In the genomic region with DNA sequence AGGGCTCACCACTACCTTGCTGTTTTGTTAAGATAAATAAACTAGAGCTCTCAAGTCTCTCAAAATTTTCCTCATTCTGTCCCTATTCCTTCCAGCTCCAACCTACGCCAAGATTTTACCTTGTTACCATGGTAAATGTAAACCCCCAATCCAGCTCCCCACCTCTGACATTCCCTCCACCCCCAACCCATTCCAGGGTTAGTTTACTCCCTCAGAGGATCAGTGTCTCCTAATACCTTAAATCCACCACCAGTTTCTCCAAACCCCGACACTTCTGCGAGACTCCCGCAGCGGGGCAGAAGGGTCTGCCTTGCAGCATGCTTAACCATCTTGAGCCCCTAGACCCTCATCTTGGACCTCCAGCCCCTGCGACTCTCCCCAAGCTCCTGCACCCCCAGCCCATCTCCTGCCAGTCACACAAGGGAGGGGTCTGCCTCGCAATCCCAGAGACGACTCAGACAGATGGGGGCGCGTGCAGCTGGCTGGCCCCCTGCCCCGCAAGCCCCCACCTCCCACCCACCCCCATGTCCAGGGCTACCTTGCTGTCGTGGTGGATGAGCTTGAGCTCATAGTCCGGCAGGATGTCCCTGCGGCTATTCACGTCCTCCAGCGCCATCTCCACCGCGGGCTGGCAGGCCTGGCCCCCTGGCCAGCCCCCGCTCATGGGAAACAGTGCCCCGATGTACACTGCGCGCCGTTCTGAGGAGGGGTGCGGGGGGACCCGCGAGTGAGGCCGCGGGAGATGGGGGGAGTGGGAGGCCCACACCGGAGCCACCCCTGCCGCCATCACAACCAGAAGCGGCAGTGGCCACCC, we compare ENCODE assay signal across 9 cellular contexts. TPM values are rescaled to one million over a fixed set of nuclear protein-coding genes. Genes with fewer than 3 reads are reported as not detected.
DNase-seq lines count a peak whose midpoint lies in the region; ATAC-seq, FAIRE-seq and TF ChIP-seq lines count a peak whose summit lies in the region.
"Had no signal": no experiment of that assay in that cellular context is flagged by ENCODE, and none has a peak within 500 bp of the region (broad histone marks: within the 10 kb centered on the region; RNA-seq: fewer than 3 reads in every experiment).

No MANE protein-coding gene starts in this region.

- H3K9ac ChIP-seq in liver (ENCODE audit: low read depth in 1 of 2, low read length in 2 of 2): no peak overlapping the region
- H3K9ac ChIP-seq in HepG2 (ENCODE audit: insufficient read depth, low read depth, low read length): no peak overlapping the region

- H4K20me1 ChIP-seq in HepG2 (ENCODE audit: insufficient read depth, low read length): no peaks in the 10 kb centered on the region; the same call in 1 of the 2 replicates

- no peaks in the 10 kb centered on the region for H3K36me3 ChIP-seq in liver (ENCODE audit: control insufficient read depth in 4 of 4, insufficient read depth in 3 of 4, low read depth in 1 of 4, low read length in 3 of 4)
- H3K36me3 ChIP-seq in HepG2 (replicated peaks in 1 of 2; ENCODE audit: control insufficient read depth in 1 of 2, insufficient read depth in 2 of 2, low read length in 2 of 2): no peaks in the 10 kb centered on the region
- peaks cover 4% of the 10 kb centered on the region for H3K36me3 ChIP-seq in effector memory CD4-positive, alpha-beta T cell (ENCODE audit: control insufficient read depth, insufficient read depth, low read length)
- H3K36me3 ChIP-seq in naive thymus-derived CD4-positive, alpha-beta T cell (ENCODE audit: control insufficient read depth in 2 of 3, insufficient read depth in 3 of 3, low read length in 3 of 3): peaks cover 0 to 12% (median 0%) of the 10 kb centered on the region in 3 experiments

- in situ Hi-C loops in HepG2 (cut with HindIII; ENCODE audit: extremely low pct_ligation_motif_present, low pct_unique_long_range_greater_than_20kb): no loop called here

- H3K4me3 ChIP-seq in liver (ENCODE audit: low read depth in 1 of 3, low read length in 3 of 3): peak overlapping the region in 2 of 3 donors; percentile 33 to 43
- no peak overlapping the region for H3K4me3 ChIP-seq in HepG2 (replicated peaks in 1 of 3; ENCODE audit: insufficient read depth in 1 of 3, low read depth in 2 of 3, low read length in 3 of 3)
- H3K4me3 ChIP-seq in effector memory CD4-positive, alpha-beta T cell (ENCODE audit: insufficient read depth, low read depth, low read length, poor library complexity, severe bottlenecking): peak overlapping the region; percentile 70
- H3K4me3 ChIP-seq in naive thymus-derived CD4-positive, alpha-beta T cell (ENCODE audit: low read length): peak overlapping the region; percentile 39

- no peaks in the 10 kb centered on the region for H3K79me2 ChIP-seq in HepG2 (ENCODE audit: insufficient read depth, low read length)

- CTCF ChIA-PET in HepG2 (lab: Yijun Ruan, JAX; ENCODE audit: low intra/inter-chr PET ratio, low total read pairs): no interaction called here
- CTCF ChIA-PET in naive thymus-derived CD4-positive, alpha-beta T cell (lab: Charles Lee): interaction anchor here (1.1 to 6.4 kb wide), 2 partner anchors 15 to 23 kb away, joined by 3 to 25 read pairs; no protein-coding TSS in a partner anchor

- DNase-seq in HepG2 (ENCODE audit: low spot score): no peak
- no peak for DNase-seq in effector memory CD4-positive, alpha-beta T cell
- DNase-seq in naive thymus-derived CD4-positive, alpha-beta T cell: peak in 2 of 9 donors; percentile 13
- DNase-seq in effector CD8-positive, alpha-beta T cell (lab: John Stamatoyannopoulos, UW): no peak

- TF ChIP-seq CTCF in liver (IDR thresholded peaks at IDR 0.05; ENCODE audit: low read depth, low read length, missing input control) (no peak), HepG2 (CRISPR knock-in tag; IDR thresholded peaks at IDR 0.05) (no peak)

- H2AFZ ChIP-seq in HepG2 (ENCODE audit: low read length): no peak overlapping the region

- ATAC-seq in HepG2 (no peak), GM21737 (IDR thresholded peaks at IDR 0.05; ENCODE audit: unreplicated experiment) (no peak), HG02840 (IDR thresholded peaks at IDR 0.05; ENCODE audit: low FRiP score, unreplicated experiment) (no peak), GM21447 (IDR thresholded peaks at IDR 0.05; ENCODE audit: unreplicated experiment) (no peak)
- no peak for ATAC-seq in naive thymus-derived CD4-positive, alpha-beta T cell

- no TSS peak for BruUV-seq in HepG2 (replicated peaks; lab: Mats Ljungman, UMichigan)

- H3K4me2 ChIP-seq in HepG2 (ENCODE audit: low read depth, low read length): no peak overlapping the region

- peak overlapping the region in 8 of 9 donors; percentile 35 to 89 (median 66) for H3K27ac Mint-ChIP-seq in naive thymus-derived CD4-positive, alpha-beta T cell

- WGBS in liver: 15% methylated on average over 31 of the region's 31 CpGs
- 37% methylated on average over 28 of the region's 31 CpGs for WGBS in HepG2 (ENCODE audit: low lambda C conversion rate)

- H3K9me3 ChIP-seq in liver (ENCODE audit: control insufficient read depth in 4 of 4, low read length in 3 of 4) (no peaks in the 10 kb centered on the region), HepG2 (ENCODE audit: low read length) (no peaks in the 10 kb centered on the region)
- H3K9me3 ChIP-seq in effector memory CD4-positive, alpha-beta T cell (ENCODE audit: control insufficient read depth, low read length): no peaks in the 10 kb centered on the region
- H3K9me3 ChIP-seq in naive thymus-derived CD4-positive, alpha-beta T cell (ENCODE audit: control insufficient read depth in 2 of 3, low read length in 3 of 3): no peaks in the 10 kb centered on the region

- H3K36me3 Mint-ChIP-seq in naive thymus-derived CD4-positive, alpha-beta T cell: peaks cover 0 to 14% (median 9%) of the 10 kb centered on the region in 5 donors

- H3K4me1 ChIP-seq in liver (ENCODE audit: control insufficient read depth in 4 of 4, insufficient read depth in 4 of 4, low read length in 3 of 4) (peaks cover 3 to 14% (median 9%) of the 10 kb centered on the region in 4 donors), HepG2 (ENCODE audit: insufficient read depth, low read length) (peaks cover 18% of the 10 kb centered on the region)
- H3K4me1 ChIP-seq in effector memory CD4-positive, alpha-beta T cell (ENCODE audit: control insufficient read depth, insufficient read depth, low read length, poor library complexity, severe bottlenecking): peaks cover 26% of the 10 kb centered on the region
- peaks cover 18 to 23% of the 10 kb centered on the region in 2 donors for H3K4me1 ChIP-seq in naive thymus-derived CD4-positive, alpha-beta T cell (ENCODE audit: control insufficient read depth in 2 of 2, insufficient read depth in 2 of 2, low read length in 2 of 2)

- TF ChIP-seq EP300 in HepG2 (IDR thresholded peaks at IDR 0.05; ENCODE audit: low read depth in 2 of 2, low read length in 2 of 2) (no peak), HepG2 (CRISPR knock-in tag; IDR thresholded peaks at IDR 0.05; ENCODE audit: borderline replicate concordance) (no peak)

- H3K27me3 Mint-ChIP-seq in naive thymus-derived CD4-positive, alpha-beta T cell: peaks cover 0 to 55% (median 0%) of the 10 kb centered on the region in 5 donors

- intact Hi-C loops in HepG2 (cut with micrococcal nuclease; ENCODE audit: unreplicated experiment): no loop called here
- intact Hi-C loops in naive thymus-derived CD4-positive, alpha-beta T cell (cut with micrococcal nuclease): no loop called here

- TF ChIP-seq RAD21 in liver (IDR thresholded peaks at IDR 0.05) (no peak), HepG2 (CRISPR knock-in tag; IDR thresholded peaks at IDR 0.05) (no peak)

- H3K4me3 Mint-ChIP-seq in naive thymus-derived CD4-positive, alpha-beta T cell: peak overlapping the region; percentile 46 to 96 (median 76)

- H3K27ac ChIP-seq in liver (ENCODE audit: low read depth in 1 of 2, low read length in 2 of 2): peak overlapping the region; percentile 12 to 25
- H3K27ac ChIP-seq in HepG2 (ENCODE audit: extremely low read length, insufficient read depth, low read length): no peak overlapping the region
- H3K27ac ChIP-seq in effector memory CD4-positive, alpha-beta T cell (ENCODE audit: insufficient read depth, low read length, poor library complexity, severe bottlenecking): peak overlapping the region; percentile 66
- H3K27ac ChIP-seq in naive thymus-derived CD4-positive, alpha-beta T cell (ENCODE audit: low read depth, low read length): peak overlapping the region; percentile 66

- no peak for FAIRE-seq in HepG2 (lab: Jason Lieb, UNC)

- no peak for TF ChIP-seq POLR2A in HepG2 (IDR thresholded peaks at IDR 0.05; ENCODE audit: insufficient read depth in 1 of 2, low read depth in 2 of 2, low read length in 2 of 2)

- POLR2A ChIA-PET in HepG2 (lab: Yijun Ruan, JAX): no interaction called here
- POLR2A ChIA-PET in naive thymus-derived CD4-positive, alpha-beta T cell (lab: Charles Lee): interaction anchor here (1.2 to 4.9 kb wide), 3 partner anchors 14 to 27 kb away, joined by 3 to 20 read pairs (median 3); no protein-coding TSS in a partner anchor

- peaks cover 33 to 51% (median 44%) of the 10 kb centered on the region in 7 donors for H3K4me1 Mint-ChIP-seq in naive thymus-derived CD4-positive, alpha-beta T cell

- peaks cover 0 to 2% (median 0%) of the 10 kb centered on the region in 11 donors for H3K9me3 Mint-ChIP-seq in naive thymus-derived CD4-positive, alpha-beta T cell

- H3K27me3 ChIP-seq in liver (ENCODE audit: control insufficient read depth in 4 of 4, insufficient read depth in 4 of 4, low read length in 3 of 4) (peaks cover 0 to 22% (median 0%) of the 10 kb centered on the region in 4 donors), HepG2 (ENCODE audit: control insufficient read depth in 1 of 2, insufficient read depth in 2 of 2, low read length in 2 of 2) (peaks cover 10 to 69% of the 10 kb centered on the region in 2 experiments; a peak in 4 of 5 replicates)
- no peaks in the 10 kb centered on the region for H3K27me3 ChIP-seq in effector memory CD4-positive, alpha-beta T cell (replicated peaks; ENCODE audit: control insufficient read depth, insufficient read depth, low read length, poor library complexity, severe bottlenecking)
- no peaks in the 10 kb centered on the region for H3K27me3 ChIP-seq in naive thymus-derived CD4-positive, alpha-beta T cell (ENCODE audit: control insufficient read depth in 2 of 2, insufficient read depth in 2 of 2, low read length in 2 of 2)

RNA-seq across cellular contexts. Expression of a gene that starts 5.8 kb away (rescaled TPM):
- 1 to 10 TPM; 1.4 to 4.7 TPM for total RNA-seq in liver
- 1 to 10 TPM; 1.1 to 1.3 TPM for polyA plus RNA-seq in liver
- 0.07 TPM in 1 of 2 replicates, not detected in the other for total RNA-seq in HepG2 (2016; rRNA removed; fragmentation: Illumina TruSeq; extraction: Trizol)
- total RNA-seq in HepG2 (2016; cell fraction: cytosol; rRNA removed; fragmentation: Illumina TruSeq; extraction: Trizol; ENCODE audit: low read depth): not detected in 2 replicates
- not detected in 2 replicates for total RNA-seq in HepG2 (2016; cell fraction: insoluble cytoplasmic fraction; rRNA removed; fragmentation: Illumina TruSeq; extraction: Trizol)
- total RNA-seq in HepG2 (2016; cell fraction: membrane; rRNA removed; fragmentation: Illumina TruSeq; extraction: Trizol): not detected in 2 replicates
- 0.16 TPM in 1 of 2 replicates, not detected in the other for total RNA-seq in HepG2 (2016; cell fraction: nucleus; rRNA removed; fragmentation: Illumina TruSeq; extraction: Trizol)
- polyA plus RNA-seq in HepG2 (2011; rRNA removed): 0.37 and 0.38 TPM in 2 replicates
- polyA plus RNA-seq in HepG2 (2011; cell fraction: cytosol; rRNA removed): 0.15 and 0.18 TPM in 2 replicates
- 3.0 and 3.5 TPM in 2 replicates for polyA plus RNA-seq in HepG2 (2011; cell fraction: nucleus; rRNA removed)
- 0.39 and 0.40 TPM in 2 replicates for polyA plus RNA-seq in HepG2 (2012)
- polyA plus RNA-seq in HepG2 (2016; cell fraction: cytosol; fragmentation: Illumina TruSeq; extraction: Trizol; ENCODE audit: low read depth): not detected in 2 replicates
- polyA plus RNA-seq in HepG2 (2016; cell fraction: insoluble cytoplasmic fraction; fragmentation: Illumina TruSeq; extraction: Trizol; ENCODE audit: low read depth): not detected in 2 replicates
- not detected in 2 replicates for polyA plus RNA-seq in HepG2 (2016; cell fraction: membrane; fragmentation: Illumina TruSeq; extraction: Trizol; ENCODE audit: low read depth)
- 0.83 and 1.1 TPM in 2 replicates for polyA plus RNA-seq in HepG2 (2016; cell fraction: nucleus; fragmentation: Illumina TruSeq; extraction: Trizol; ENCODE audit: insufficient read depth, low read depth)
- polyA minus RNA-seq in HepG2 (2011; rRNA and poly(A)+ RNA removed; ENCODE audit: low replicate concordance): 0.72 and 11.2 TPM in 2 replicates
- not detected in 2 replicates for polyA minus RNA-seq in HepG2 (2011; cell fraction: cytosol; rRNA and poly(A)+ RNA removed)
- 0.77 and 0.99 TPM in 2 replicates for polyA minus RNA-seq in HepG2 (2011; cell fraction: nucleus; rRNA and poly(A)+ RNA removed)
- total RNA-seq in naive thymus-derived CD4-positive, alpha-beta T cell: 100 to 1,000 TPM in 1 of 5 experiments, 10 to 100 TPM in 4; 37.0 to 115 (median 61.9) TPM
- polyA plus RNA-seq in naive thymus-derived CD4-positive, alpha-beta T cell: 1 to 10 TPM; 1.2 to 2.2 TPM

RNA-seq across cellular contexts. Expression of a gene that starts 29.7 kb away (rescaled TPM):
- not detected for total RNA-seq in liver
- polyA plus RNA-seq in liver: not detected
- total RNA-seq in HepG2 (2016; rRNA removed; fragmentation: Illumina TruSeq; extraction: Trizol): not detected in 2 replicates
- not detected in 2 replicates for total RNA-seq in HepG2 (2016; cell fraction: cytosol; rRNA removed; fragmentation: Illumina TruSeq; extraction: Trizol; ENCODE audit: low read depth)
- total RNA-seq in HepG2 (2016; cell fraction: insoluble cytoplasmic fraction; rRNA removed; fragmentation: Illumina TruSeq; extraction: Trizol): not detected in 2 replicates
- total RNA-seq in HepG2 (2016; cell fraction: membrane; rRNA removed; fragmentation: Illumina TruSeq; extraction: Trizol): not detected in 2 replicates
- not detected in 2 replicates for total RNA-seq in HepG2 (2016; cell fraction: nucleus; rRNA removed; fragmentation: Illumina TruSeq; extraction: Trizol)
- polyA plus RNA-seq in HepG2 (2011; rRNA removed): not detected in 2 replicates
- polyA plus RNA-seq in HepG2 (2011; cell fraction: cytosol; rRNA removed): not detected in 2 replicates
- not detected in 2 replicates for polyA plus RNA-seq in HepG2 (2011; cell fraction: nucleus; rRNA removed)
- not detected in 2 replicates for polyA plus RNA-seq in HepG2 (2012)
- not detected in 2 replicates for polyA plus RNA-seq in HepG2 (2016; cell fraction: cytosol; fragmentation: Illumina TruSeq; extraction: Trizol; ENCODE audit: low read depth)
- polyA plus RNA-seq in HepG2 (2016; cell fraction: insoluble cytoplasmic fraction; fragmentation: Illumina TruSeq; extraction: Trizol; ENCODE audit: low read depth): not detected in 2 replicates
- not detected in 2 replicates for polyA plus RNA-seq in HepG2 (2016; cell fraction: membrane; fragmentation: Illumina TruSeq; extraction: Trizol; ENCODE audit: low read depth)
- polyA plus RNA-seq in HepG2 (2016; cell fraction: nucleus; fragmentation: Illumina TruSeq; extraction: Trizol; ENCODE audit: insufficient read depth, low read depth): not detected in 2 replicates
- polyA minus RNA-seq in HepG2 (2011; rRNA and poly(A)+ RNA removed; ENCODE audit: low replicate concordance): not detected in 2 replicates
- polyA minus RNA-seq in HepG2 (2011; cell fraction: cytosol; rRNA and poly(A)+ RNA removed): not detected in 2 replicates
- polyA minus RNA-seq in HepG2 (2011; cell fraction: nucleus; rRNA and poly(A)+ RNA removed): not detected in 2 replicates
- total RNA-seq in naive thymus-derived CD4-positive, alpha-beta T cell: not detected
- not detected for polyA plus RNA-seq in naive thymus-derived CD4-positive, alpha-beta T cell
- total RNA-seq: myocyte had no signal

RNA-seq across cellular contexts. Expression of a gene that starts 42.2 kb away (rescaled TPM):
- total RNA-seq in liver (not detected), HepG2 (2016; rRNA removed; fragmentation: Illumina TruSeq; extraction: Trizol) (not detected in 2 replicates)
- polyA plus RNA-seq in liver (not detected), HepG2 (2011; rRNA removed) (not detected in 2 replicates)
- total RNA-seq in HepG2 (2016; cell fraction: cytosol; rRNA removed; fragmentation: Illumina TruSeq; extraction: Trizol; ENCODE audit: low read depth): not detected in 2 replicates
- not detected in 2 replicates for total RNA-seq in HepG2 (2016; cell fraction: insoluble cytoplasmic fraction; rRNA removed; fragmentation: Illumina TruSeq; extraction: Trizol)
- total RNA-seq in HepG2 (2016; cell fraction: membrane; rRNA removed; fragmentation: Illumina TruSeq; extraction: Trizol): not detected in 2 replicates
- total RNA-seq in HepG2 (2016; cell fraction: nucleus; rRNA removed; fragmentation: Illumina TruSeq; extraction: Trizol): not detected in 2 replicates
- polyA plus RNA-seq in HepG2 (2011; cell fraction: cytosol; rRNA removed): not detected in 2 replicates
- polyA plus RNA-seq in HepG2 (2011; cell fraction: nucleus; rRNA removed): not detected in 2 replicates
- not detected in 2 replicates for polyA plus RNA-seq in HepG2 (2012)
- polyA plus RNA-seq in HepG2 (2016; cell fraction: cytosol; fragmentation: Illumina TruSeq; extraction: Trizol; ENCODE audit: low read depth): not detected in 2 replicates
- not detected in 2 replicates for polyA plus RNA-seq in HepG2 (2016; cell fraction: insoluble cytoplasmic fraction; fragmentation: Illumina TruSeq; extraction: Trizol; ENCODE audit: low read depth)
- polyA plus RNA-seq in HepG2 (2016; cell fraction: membrane; fragmentation: Illumina TruSeq; extraction: Trizol; ENCODE audit: low read depth): not detected in 2 replicates
- not detected in 2 replicates for polyA plus RNA-seq in HepG2 (2016; cell fraction: nucleus; fragmentation: Illumina TruSeq; extraction: Trizol; ENCODE audit: insufficient read depth, low read depth)
- polyA minus RNA-seq in HepG2 (2011; rRNA and poly(A)+ RNA removed; ENCODE audit: low replicate concordance): not detected in 2 replicates
- not detected in 2 replicates for polyA minus RNA-seq in HepG2 (2011; cell fraction: cytosol; rRNA and poly(A)+ RNA removed)
- polyA minus RNA-seq in HepG2 (2011; cell fraction: nucleus; rRNA and poly(A)+ RNA removed): not detected in 2 replicates
- total RNA-seq in naive thymus-derived CD4-positive, alpha-beta T cell: not detected
- polyA plus RNA-seq in naive thymus-derived CD4-positive, alpha-beta T cell: not detected
- total RNA-seq: myocyte had no signal

RNA-seq across cellular contexts. Expression of a gene that starts 53.8 kb away (rescaled TPM):
- total RNA-seq in liver (not detected), HepG2 (2016; rRNA removed; fragmentation: Illumina TruSeq; extraction: Trizol) (not detected in 2 replicates)
- polyA plus RNA-seq in liver (not detected), HepG2 (2011; rRNA removed) (not detected in 2 replicates)
- total RNA-seq in HepG2 (2016; cell fraction: cytosol; rRNA removed; fragmentation: Illumina TruSeq; extraction: Trizol; ENCODE audit: low read depth): not detected in 2 replicates
- total RNA-seq in HepG2 (2016; cell fraction: insoluble cytoplasmic fraction; rRNA removed; fragmentation: Illumina TruSeq; extraction: Trizol): not detected in 2 replicates
- not detected in 2 replicates for total RNA-seq in HepG2 (2016; cell fraction: membrane; rRNA removed; fragmentation: Illumina TruSeq; extraction: Trizol)
- not detected in 2 replicates for total RNA-seq in HepG2 (2016; cell fraction: nucleus; rRNA removed; fragmentation: Illumina TruSeq; extraction: Trizol)
- polyA plus RNA-seq in HepG2 (2011; cell fraction: cytosol; rRNA removed): not detected in 2 replicates
- not detected in 2 replicates for polyA plus RNA-seq in HepG2 (2011; cell fraction: nucleus; rRNA removed)
- polyA plus RNA-seq in HepG2 (2012): not detected in 2 replicates
- polyA plus RNA-seq in HepG2 (2016; cell fraction: cytosol; fragmentation: Illumina TruSeq; extraction: Trizol; ENCODE audit: low read depth): not detected in 2 replicates
- not detected in 2 replicates for polyA plus RNA-seq in HepG2 (2016; cell fraction: insoluble cytoplasmic fraction; fragmentation: Illumina TruSeq; extraction: Trizol; ENCODE audit: low read depth)
- not detected in 2 replicates for polyA plus RNA-seq in HepG2 (2016; cell fraction: membrane; fragmentation: Illumina TruSeq; extraction: Trizol; ENCODE audit: low read depth)
- polyA plus RNA-seq in HepG2 (2016; cell fraction: nucleus; fragmentation: Illumina TruSeq; extraction: Trizol; ENCODE audit: insufficient read depth, low read depth): not detected in 2 replicates
- polyA minus RNA-seq in HepG2 (2011; rRNA and poly(A)+ RNA removed; ENCODE audit: low replicate concordance): not detected in 2 replicates
- polyA minus RNA-seq in HepG2 (2011; cell fraction: cytosol; rRNA and poly(A)+ RNA removed): not detected in 2 replicates
- polyA minus RNA-seq in HepG2 (2011; cell fraction: nucleus; rRNA and poly(A)+ RNA removed): not detected in 2 replicates
- total RNA-seq in naive thymus-derived CD4-positive, alpha-beta T cell: 1 to 10 TPM in 2 of 5 experiments, not detected in 3; 1.7 to 2.3 TPM
- 1 to 10 TPM in 1 of 2 donors, not detected in 1; 3.3 TPM for polyA plus RNA-seq in naive thymus-derived CD4-positive, alpha-beta T cell
- total RNA-seq: myocyte had no signal

Comparison
In these comparisons a context has a peak if more than half of its experiments do, and no peak if none do; other contexts are left out.
1. H3K4me3 ChIP-seq: peak in liver (2 of 3), effector memory CD4-positive, alpha-beta T cell (single experiment) and naive thymus-derived CD4-positive, alpha-beta T cell (single experiment); none in HepG2 (0 of 3).
2. RNA of a gene that starts 5.8 kb away (total RNA-seq): 37.0 to 115 TPM in naive thymus-derived CD4-positive, alpha-beta T cell; 1.4 to 4.7 TPM in liver and 0.07 to 0.16 TPM in HepG2; every median in the first group is over 4 times any median in the second.